ENCODE assay signal across 13 cellular contexts in genomic region chr1:218439541-218440295, GRCh38.
A peak's percentile ranks its signal among the peaks of the same experiment; 100 is the strongest.
DNase-seq lines count a peak whose midpoint lies in the region; ATAC-seq and TF ChIP-seq lines count a peak whose summit lies in the region.
"Had no signal": no experiment of that assay in that cellular context is flagged by ENCODE, and none has a peak within 500 bp of the region (broad histone marks: within the 10 kb centered on the region; RNA-seq: fewer than 3 reads in every experiment).

No MANE protein-coding gene starts in this region.

- H4K91ac ChIP-seq in IMR-90 (ENCODE audit: insufficient read depth, low read depth, low read length) = no peak overlapping the region

- H3K36me3 ChIP-seq in IMR-90 (ENCODE audit: control insufficient read depth, insufficient read depth, low read length) (peaks cover 8% of the 10 kb centered on the region; the same call in 1 of the 2 replicates), sigmoid colon (peaks cover 0 to 10% (median 0%) of the 10 kb centered on the region in 4 donors)

- no peak overlapping the region for H3K9ac ChIP-seq in IMR-90 (ENCODE audit: low read depth, low read length)

- no peak for TF ChIP-seq RAD21 in IMR-90 (IDR thresholded peaks at IDR 0.05; ENCODE audit: low read length)

- H3K79me1 ChIP-seq in IMR-90 (ENCODE audit: low read depth in 1 of 2, low read length in 2 of 2) = no peaks in the 10 kb centered on the region

- TF ChIP-seq CTCF in IMR-90 (conservative IDR thresholded peaks at IDR 0.05; ENCODE audit: low read depth, low read length) (no peak), astrocyte of the cerebellum (IDR thresholded peaks at IDR 0.05; ENCODE audit: low read depth, low read length, missing control alignments) (peak; percentile 29), sigmoid colon (IDR thresholded peaks at IDR 0.05) (no peak)

- in situ Hi-C loops in IMR-90 (cut with MboI; ENCODE audit: low sequenced_read_pairs) (no loop called here), astrocyte of the cerebellum (cut with HindIII; ENCODE audit: low sequenced_read_pairs) (loop anchor here (5.0 kb wide), 1 partner anchor 37 kb away; no protein-coding TSS in a partner anchor)

- no peak overlapping the region for H3K23ac ChIP-seq in IMR-90 (ENCODE audit: low read depth, low read length)

- peak; percentile 46 for ATAC-seq in IMR-90 (ENCODE audit: low read depth)
- ATAC-seq: GM12878 had no signal

- no peak overlapping the region for H3K27ac ChIP-seq in IMR-90 (ENCODE audit: insufficient read depth, low read length)
- H3K27ac ChIP-seq in sigmoid colon = peak overlapping the region in 3 of 4 donors; percentile 59 to 63 (median 60)
- H3K27ac ChIP-seq: hepatocyte, HL-60 had no signal

- H2BK5ac ChIP-seq in IMR-90 (ENCODE audit: low read depth, low read length, poor library complexity, severe bottlenecking) = no peak overlapping the region

- no peak overlapping the region for H3K18ac ChIP-seq in IMR-90 (ENCODE audit: low read depth, low read length)

- no peaks in the 10 kb centered on the region for H3K9me1 ChIP-seq in IMR-90 (ENCODE audit: insufficient read depth, low read length)

- no peak for TF ChIP-seq POLR2A in IMR-90 (IDR thresholded peaks at IDR 0.05; ENCODE audit: low read depth, low read length)
- no peak for TF ChIP-seq POLR2A in sigmoid colon (IDR thresholded peaks at IDR 0.05)

- no peak overlapping the region for H3K56ac ChIP-seq in IMR-90 (ENCODE audit: extremely low read depth, insufficient read depth, low read length)

- H2BK15ac ChIP-seq in IMR-90 (ENCODE audit: low read depth, low read length) = no peak overlapping the region

- intact Hi-C loops in IMR-90 (cut with micrococcal nuclease) = no loop called here
- intact Hi-C loops in sigmoid colon (cut with DNase I) = loop anchor here (5.0 kb wide), 1 partner anchor 92 kb away; the partner anchor contains the start of gene TGFB2

- CTCF ChIA-PET in IMR-90 (lab: Yijun Ruan, JAX) = no interaction called here

- H3K9me3 ChIP-seq in IMR-90 (ENCODE audit: control insufficient read depth, insufficient read depth, low read length) (no peaks in the 10 kb centered on the region), sigmoid colon (no peaks in the 10 kb centered on the region)

- POLR2A ChIA-PET in IMR-90 (lab: Charles Lee; ENCODE audit: unreplicated experiment) = no interaction called here

- H3K4me1 ChIP-seq in IMR-90 (ENCODE audit: control insufficient read depth, insufficient read depth, low read length) = peaks cover 2% of the 10 kb centered on the region
- peaks cover 0 to 13% (median 8%) of the 10 kb centered on the region in 4 donors for H3K4me1 ChIP-seq in sigmoid colon

- H3K14ac ChIP-seq in IMR-90 (replicated peaks; ENCODE audit: low read depth, low read length) = no peak overlapping the region

- dilution Hi-C loops in IMR-90 (cut with HindIII; ENCODE audit: low sequenced_read_pairs, unreplicated experiment) = no loop called here

- H4K20me1 ChIP-seq in IMR-90 (ENCODE audit: insufficient read depth, low read length) = no peaks in the 10 kb centered on the region

- no peak overlapping the region for H4K8ac ChIP-seq in IMR-90 (ENCODE audit: low read depth in 2 of 2, low read length in 2 of 2)

- peak; percentile 15 for DNase-seq in IMR-90
- DNase-seq in astrocyte of the cerebellum (ENCODE audit: low read depth) = peak; percentile 79
- peak; percentile 48 for DNase-seq in iPS-NIHi7 (ENCODE audit: extremely low spot score)
- DNase-seq in sigmoid colon = peak; percentile 69
- no peak for DNase-seq in NCI-H1436 treated with DMSO at 0.1 percent for 48 hours (lab: John Stamatoyannopoulos, UW)
- no peak for DNase-seq in activated CD4-positive, alpha-beta T cell treated with anti-CD3 and anti-CD28 coated beads for 4 hours
- DNase-seq in KG1 (lab: John Stamatoyannopoulos, UW) = no peak
- DNase-seq: activated CD4-positive, alpha-beta memory T cell treated with anti-CD3 and anti-CD28 coated beads, Interleukin-2, amount 10 ng/mL, durations not matched to agents 7 days and 5 days; activated naive CD4-positive, alpha-beta T cell; NCI-H1048 had no signal

- H4K5ac ChIP-seq in IMR-90 (ENCODE audit: low read depth, low read length) = no peak overlapping the region

- WGBS in IMR-90 (ENCODE audit: extremely low coverage in 2 of 2, insufficient read length in 1 of 2), 2 experiments = 100% methylated on average over 1 of the region's 9 CpGs; no CpG with 5 or more reads in 1 of the 2 experiments
- 65 to 78% methylated on average over 9 of the region's 9 CpGs for WGBS in sigmoid colon, 2 donors

- H2BK120ac ChIP-seq in IMR-90 (ENCODE audit: low read depth, low read length) = no peak overlapping the region

- no peak overlapping the region for H3K4ac ChIP-seq in IMR-90 (ENCODE audit: low read depth, low read length)

- no peak overlapping the region for H3K4me2 ChIP-seq in IMR-90 (ENCODE audit: low read depth, low read length)
- H3K4me2 ChIP-seq: hepatocyte had no signal

- no peak overlapping the region for H2AK5ac ChIP-seq in IMR-90 (ENCODE audit: low read depth, low read length)

- H3K27me3 ChIP-seq in IMR-90 (ENCODE audit: control insufficient read depth, insufficient read depth, low read length) = no peaks in the 10 kb centered on the region
- no peaks in the 10 kb centered on the region for H3K27me3 ChIP-seq in sigmoid colon
- H3K27me3 ChIP-seq: hepatocyte had no signal

- no peak overlapping the region for H2AFZ ChIP-seq in IMR-90 (replicated peaks; ENCODE audit: low read length, poor library complexity)
- H2AFZ ChIP-seq: hepatocyte had no signal

- no peak overlapping the region; the same call in 1 of the 2 replicates for H2BK20ac ChIP-seq in IMR-90 (ENCODE audit: low read depth, low read length)

- H3K4me3 ChIP-seq in IMR-90 (ENCODE audit: insufficient read depth, low read depth, low read length) (no peak overlapping the region), astrocyte of the cerebellum (ENCODE audit: low read depth, low read length) (no peak overlapping the region), sigmoid colon (no peak overlapping the region)
- H3K4me3 ChIP-seq: GM12878, hepatocyte had no signal

- no TSS peak for BruUV-seq in IMR-90 (replicated peaks; lab: Mats Ljungman, UMichigan)

- H2AK9ac ChIP-seq in IMR-90 (replicated peaks; ENCODE audit: low read depth, low read length, poor library complexity) = no peak overlapping the region

- TF ChIP-seq EP300 in sigmoid colon (IDR thresholded peaks at IDR 0.05) = no peak

TF ChIP-seq in IMR-90, 13 proteins besides CTCF, POLR2A, EP300 and RAD21:
- TF ChIP-seq BHLHE40 (IDR thresholded peaks at IDR 0.05; ENCODE audit: low read depth, low read length) (no peak), RCOR1 (IDR thresholded peaks at IDR 0.05; ENCODE audit: insufficient replicate concordance, low read length) (no peak), NFE2L2 (IDR thresholded peaks at IDR 0.05; ENCODE audit: low read depth, low read length) (no peak), CEBPB (IDR thresholded peaks at IDR 0.05; ENCODE audit: low read depth, low read length) (no peak), MAZ (IDR thresholded peaks at IDR 0.05; ENCODE audit: borderline replicate concordance, low read depth, low read length) (no peak), MAFK (IDR thresholded peaks at IDR 0.05; ENCODE audit: low read depth, low read length) (no peak), CHD1 (IDR thresholded peaks at IDR 0.05; ENCODE audit: low read depth, low read length) (no peak), FOS (IDR thresholded peaks at IDR 0.05; ENCODE audit: low read depth, low read length) (no peak), RFX5 (IDR thresholded peaks at IDR 0.05; ENCODE audit: low read depth, low read length) (no peak), MXI1 (IDR thresholded peaks at IDR 0.05; ENCODE audit: borderline replicate concordance, low read depth, low read length) (no peak), SMC3 (IDR thresholded peaks at IDR 0.05; ENCODE audit: low read depth, low read length) (no peak), ELK1 (IDR thresholded peaks at IDR 0.05; ENCODE audit: borderline replicate concordance, low read depth, low read length) (no peak)
- TF ChIP-seq, protein P1, sequence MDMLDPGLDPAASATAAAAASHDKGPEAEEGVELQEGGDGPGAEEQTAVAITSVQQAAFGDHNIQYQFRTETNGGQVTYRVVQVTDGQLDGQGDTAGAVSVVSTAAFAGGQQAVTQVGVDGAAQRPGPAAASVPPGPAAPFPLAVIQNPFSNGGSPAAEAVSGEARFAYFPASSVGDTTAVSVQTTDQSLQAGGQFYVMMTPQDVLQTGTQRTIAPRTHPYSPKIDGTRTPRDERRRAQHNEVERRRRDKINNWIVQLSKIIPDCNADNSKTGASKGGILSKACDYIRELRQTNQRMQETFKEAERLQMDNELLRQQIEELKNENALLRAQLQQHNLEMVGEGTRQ (IDR thresholded peaks at IDR 0.05; ENCODE audit: low read depth, low read length) = no peak
TF ChIP-seq in IMR-90: peak in this region for 0.

Comparison
In these comparisons a context has a peak if more than half of its experiments do, and no peak if none do; other contexts are left out.
1. DNase-seq: peak in IMR-90 (single experiment), astrocyte of the cerebellum (single experiment), iPS-NIHi7 (single experiment) and sigmoid colon (single experiment); none in NCI-H1436 treated with DMSO at 0.1 percent for 48 hours (single experiment), activated CD4-positive, alpha-beta T cell treated with anti-CD3 and anti-CD28 coated beads for 4 hours (0 of 2) and KG1 (single experiment).